18 cellular contexts compared by ENCODE assay signal in genomic region chrX:152917969-152918579, GRCh38.
"Had no signal": no experiment of that assay in that cellular context is flagged by ENCODE, and none has a peak within 500 bp of the region (broad histone marks: within the 10 kb centered on the region; RNA-seq: fewer than 3 reads in every experiment).

No MANE protein-coding gene starts in this region.

- H3K27me3 Mint-ChIP-seq: activated CD4-positive, alpha-beta T cell treated with anti-CD3 and anti-CD28 coated beads, Interleukin-2, amount 10 ng/mL, durations not matched to agents 7 days and 5 days; activated T-helper 17 cell treated with anti-CD3 and anti-CD28 coated beads, Interleukin-2, amount 50 U/mL, for 72 hours had no signal

- H3K27ac ChIP-seq: cardiac muscle cell, lower lobe of right lung had no signal

- H3K9me3 ChIP-seq: lower lobe of right lung had no signal

- H3K9me3 Mint-ChIP-seq: activated CD4-positive, alpha-beta T cell treated with anti-CD3 and anti-CD28 coated beads, Interleukin-2, amount 10 ng/mL, durations not matched to agents 7 days and 5 days; activated naive CD4-positive, alpha-beta T cell treated with anti-CD3 and anti-CD28 coated beads for 36 hours; activated T-helper 17 cell treated with anti-CD3 and anti-CD28 coated beads, Interleukin-2, amount 50 U/mL, for 72 hours; naive B cell; T-cell; WTC11 had no signal

- H3K4me3 Mint-ChIP-seq: activated CD4-positive, alpha-beta T cell treated with anti-CD3 and anti-CD28 coated beads, Interleukin-2, amount 10 ng/mL, durations not matched to agents 7 days and 5 days; activated naive CD4-positive, alpha-beta T cell treated with anti-CD3 and anti-CD28 coated beads for 36 hours; activated T-helper 17 cell treated with anti-CD3 and anti-CD28 coated beads, Interleukin-2, amount 50 U/mL, for 72 hours; naive B cell; T-cell; WTC11 had no signal

- FAIRE-seq: colon had no signal

- H3K4me1 ChIP-seq: lower lobe of right lung had no signal

- H3K36me3 ChIP-seq: cardiac muscle cell, lower lobe of right lung had no signal

- H3K27ac Mint-ChIP-seq: activated CD4-positive, alpha-beta T cell treated with anti-CD3 and anti-CD28 coated beads, Interleukin-2, amount 10 ng/mL, durations not matched to agents 7 days and 5 days; activated naive CD4-positive, alpha-beta T cell treated with anti-CD3 and anti-CD28 coated beads for 36 hours; activated T-helper 17 cell treated with anti-CD3 and anti-CD28 coated beads, Interleukin-2, amount 50 U/mL, for 72 hours; naive B cell; T-cell; WTC11 had no signal

- DNase-seq: activated CD4-positive, alpha-beta T cell treated with anti-CD3 and anti-CD28 coated beads, Interleukin-2, amount 10 ng/mL, durations not matched to agents 7 days and 5 days; activated naive CD4-positive, alpha-beta T cell treated with anti-CD3 and anti-CD28 coated beads for 36 hours; activated T-cell treated with anti-CD3 and anti-CD28 coated beads for 4 hours; effector CD8-positive, alpha-beta T cell; kidney glomerular epithelial cell; lower lobe of right lung; midbrain; naive B cell; right cardiac atrium; stimulated activated CD4-positive, alpha-beta T cell treated with anti-CD3 and anti-CD28 coated beads, Interleukin-2, amount 100 ng/mL, for 24 hours; stimulated activated naive CD4-positive, alpha-beta T cell; T-cell; T1000; trophoblast cell had no signal

- H3K36me3 Mint-ChIP-seq: naive B cell, T-cell, WTC11 had no signal

- H3K27me3 ChIP-seq: cardiac muscle cell had no signal

- H3K4me3 ChIP-seq: cardiac muscle cell, lower lobe of right lung had no signal

- H3K4me1 Mint-ChIP-seq: activated CD4-positive, alpha-beta T cell treated with anti-CD3 and anti-CD28 coated beads, Interleukin-2, amount 10 ng/mL, durations not matched to agents 7 days and 5 days; activated T-helper 17 cell treated with anti-CD3 and anti-CD28 coated beads, Interleukin-2, amount 50 U/mL, for 72 hours had no signal
